8 cellular contexts compared by ENCODE assay signal in the genomic region with DNA sequence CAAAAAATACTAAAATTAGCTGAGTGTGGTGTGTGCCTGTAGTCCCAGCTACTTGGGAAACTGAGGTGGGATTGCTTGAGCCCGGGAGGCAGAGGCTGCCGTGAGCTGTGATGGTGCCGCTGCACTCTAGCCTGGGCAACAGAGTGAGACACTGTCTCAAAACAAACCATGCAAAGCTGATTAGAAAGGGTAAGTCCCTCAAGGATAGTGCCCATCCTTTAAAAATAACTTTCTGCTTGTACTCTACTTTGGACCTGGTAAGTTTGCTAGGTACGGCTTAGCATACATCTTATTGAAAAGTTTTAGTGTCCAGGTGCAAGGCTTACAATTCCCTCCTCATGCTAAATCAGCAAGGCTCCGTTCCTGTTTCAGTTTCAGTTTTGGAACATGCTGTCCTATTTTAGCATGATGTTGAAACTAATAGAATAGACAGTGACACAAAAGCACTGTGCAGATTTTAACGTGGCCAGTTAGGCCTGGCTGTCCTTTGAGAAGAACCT. TPM values are rescaled to one million over a fixed set of nuclear protein-coding genes. Genes with fewer than 3 reads are reported as not detected.
DNase-seq lines count a peak whose midpoint lies in the region; ATAC-seq and TF ChIP-seq lines count a peak whose summit lies in the region.

No MANE protein-coding gene starts in this region.

- H3K36me3 Mint-ChIP-seq in chondrocyte (ENCODE audit: low read depth), result peaks cover 42% of the 10 kb centered on the region

- no peaks in the 10 kb centered on the region for H3K9me3 ChIP-seq in WERI-Rb-1 (ENCODE audit: severe bottlenecking)

- no peaks in the 10 kb centered on the region for H3K9me3 Mint-ChIP-seq in chondrocyte (ENCODE audit: low read depth)

- ATAC-seq in GM21381 (IDR thresholded peaks at IDR 0.05; ENCODE audit: unreplicated experiment) (peak; percentile 93), omental fat pad (ENCODE audit: low FRiP score) (peak; percentile 29)

- DNase-seq in GM10266 (ENCODE audit: extremely low spot score), result peak; percentile 65
- DNase-seq in HuH-7 (ENCODE audit: low spot score), result peak; percentile 7
- DNase-seq in chondrocyte (ENCODE audit: low spot score), result no peak
- DNase-seq in omental fat pad (ENCODE audit: low spot score), result no peak
- no peak for DNase-seq in NCI-H2107 treated with DMSO at 0.1 percent for 48 hours (lab: John Stamatoyannopoulos, UW; ENCODE audit: unreplicated experiment)
- no peak for DNase-seq in WERI-Rb-1
- no peak for DNase-seq in NCI-H1092 treated with DMSO at 0.1 percent for 48 hours (lab: John Stamatoyannopoulos, UW)

- no peaks in the 10 kb centered on the region for H3K27me3 Mint-ChIP-seq in chondrocyte (ENCODE audit: low read depth)

- H3K4me1 Mint-ChIP-seq in chondrocyte (ENCODE audit: low read depth), result peaks cover 38% of the 10 kb centered on the region

- TF ChIP-seq CTCF in GM10266 (IDR thresholded peaks at IDR 0.05; ENCODE audit: control insufficient read depth, insufficient read depth, low read depth, missing control alignments) (no peak), chondrocyte (IDR thresholded peaks at IDR 0.05) (no peak), omental fat pad (IDR thresholded peaks at IDR 0.05) (no peak), WERI-Rb-1 (IDR thresholded peaks at IDR 0.05; ENCODE audit: low read depth, low read length) (no peak)

- H3K4me3 Mint-ChIP-seq in chondrocyte (ENCODE audit: unreplicated experiment), result no peak overlapping the region

- H3K27ac Mint-ChIP-seq in chondrocyte (ENCODE audit: unreplicated experiment), result peak overlapping the region; percentile 77

- H3K27me3 ChIP-seq in WERI-Rb-1 (ENCODE audit: insufficient read depth, low read depth, severe bottlenecking), result no peaks in the 10 kb centered on the region

- no peak overlapping the region for H3K27ac ChIP-seq in WERI-Rb-1

- no peaks in the 10 kb centered on the region for H3K36me3 ChIP-seq in WERI-Rb-1

- no peak overlapping the region for H3K4me3 ChIP-seq in WERI-Rb-1 (ENCODE audit: low read depth, low read length)

RNA-seq across cellular contexts. Expression of a gene that starts 21.4 kb away (rescaled TPM):
- total RNA-seq in chondrocyte (46.0 to 52.7 TPM (median 49.1 TPM) in 3 replicates), omental fat pad (10 to 100 TPM; 32.9 to 48.5 (median 40.9) TPM)

Comparison
In these comparisons a context has a peak if more than half of its experiments do, and no peak if none do; other contexts are left out.
1. DNase-seq: peak in GM10266 (single experiment) and HuH-7 (single experiment); none in chondrocyte (single experiment), omental fat pad (single experiment), NCI-H2107 treated with DMSO at 0.1 percent for 48 hours (single experiment), WERI-Rb-1 (single experiment) and NCI-H1092 treated with DMSO at 0.1 percent for 48 hours (single experiment).